ENCODE assay signal across 1 cellular context in genomic region chr2:200525882-200526651, GRCh38.
TF ChIP-seq lines count a peak whose summit lies in the region.

A gene with protein sequence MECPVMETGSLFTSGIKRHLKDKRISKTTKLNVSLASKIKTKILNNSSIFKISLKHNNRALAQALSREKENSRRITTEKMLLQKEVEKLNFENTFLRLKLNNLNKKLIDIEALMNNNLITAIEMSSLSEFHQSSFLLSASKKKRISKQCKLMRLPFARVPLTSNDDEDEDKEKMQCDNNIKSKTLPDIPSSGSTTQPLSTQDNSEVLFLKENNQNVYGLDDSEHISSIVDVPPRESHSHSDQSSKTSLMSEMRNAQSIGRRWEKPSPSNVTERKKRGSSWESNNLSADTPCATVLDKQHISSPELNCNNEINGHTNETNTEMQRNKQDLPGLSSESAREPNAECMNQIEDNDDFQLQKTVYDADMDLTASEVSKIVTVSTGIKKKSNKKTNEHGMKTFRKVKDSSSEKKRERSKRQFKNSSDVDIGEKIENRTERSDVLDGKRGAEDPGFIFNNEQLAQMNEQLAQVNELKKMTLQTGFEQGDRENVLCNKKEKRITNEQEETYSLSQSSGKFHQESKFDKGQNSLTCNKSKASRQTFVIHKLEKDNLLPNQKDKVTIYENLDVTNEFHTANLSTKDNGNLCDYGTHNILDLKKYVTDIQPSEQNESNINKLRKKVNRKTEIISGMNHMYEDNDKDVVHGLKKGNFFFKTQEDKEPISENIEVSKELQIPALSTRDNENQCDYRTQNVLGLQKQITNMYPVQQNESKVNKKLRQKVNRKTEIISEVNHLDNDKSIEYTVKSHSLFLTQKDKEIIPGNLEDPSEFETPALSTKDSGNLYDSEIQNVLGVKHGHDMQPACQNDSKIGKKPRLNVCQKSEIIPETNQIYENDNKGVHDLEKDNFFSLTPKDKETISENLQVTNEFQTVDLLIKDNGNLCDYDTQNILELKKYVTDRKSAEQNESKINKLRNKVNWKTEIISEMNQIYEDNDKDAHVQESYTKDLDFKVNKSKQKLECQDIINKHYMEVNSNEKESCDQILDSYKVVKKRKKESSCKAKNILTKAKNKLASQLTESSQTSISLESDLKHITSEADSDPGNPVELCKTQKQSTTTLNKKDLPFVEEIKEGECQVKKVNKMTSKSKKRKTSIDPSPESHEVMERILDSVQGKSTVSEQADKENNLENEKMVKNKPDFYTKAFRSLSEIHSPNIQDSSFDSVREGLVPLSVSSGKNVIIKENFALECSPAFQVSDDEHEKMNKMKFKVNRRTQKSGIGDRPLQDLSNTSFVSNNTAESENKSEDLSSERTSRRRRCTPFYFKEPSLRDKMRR (plus strand): TSS chr2:200526207. CDS start chr2:200532976, 6,769 bp downstream.

TF ChIP-seq in HepG2, 621 proteins besides CTCF, POLR2A, EP300 and RAD21 (continued from another document and continues in another):
- TF ChIP-seq, protein P1, sequence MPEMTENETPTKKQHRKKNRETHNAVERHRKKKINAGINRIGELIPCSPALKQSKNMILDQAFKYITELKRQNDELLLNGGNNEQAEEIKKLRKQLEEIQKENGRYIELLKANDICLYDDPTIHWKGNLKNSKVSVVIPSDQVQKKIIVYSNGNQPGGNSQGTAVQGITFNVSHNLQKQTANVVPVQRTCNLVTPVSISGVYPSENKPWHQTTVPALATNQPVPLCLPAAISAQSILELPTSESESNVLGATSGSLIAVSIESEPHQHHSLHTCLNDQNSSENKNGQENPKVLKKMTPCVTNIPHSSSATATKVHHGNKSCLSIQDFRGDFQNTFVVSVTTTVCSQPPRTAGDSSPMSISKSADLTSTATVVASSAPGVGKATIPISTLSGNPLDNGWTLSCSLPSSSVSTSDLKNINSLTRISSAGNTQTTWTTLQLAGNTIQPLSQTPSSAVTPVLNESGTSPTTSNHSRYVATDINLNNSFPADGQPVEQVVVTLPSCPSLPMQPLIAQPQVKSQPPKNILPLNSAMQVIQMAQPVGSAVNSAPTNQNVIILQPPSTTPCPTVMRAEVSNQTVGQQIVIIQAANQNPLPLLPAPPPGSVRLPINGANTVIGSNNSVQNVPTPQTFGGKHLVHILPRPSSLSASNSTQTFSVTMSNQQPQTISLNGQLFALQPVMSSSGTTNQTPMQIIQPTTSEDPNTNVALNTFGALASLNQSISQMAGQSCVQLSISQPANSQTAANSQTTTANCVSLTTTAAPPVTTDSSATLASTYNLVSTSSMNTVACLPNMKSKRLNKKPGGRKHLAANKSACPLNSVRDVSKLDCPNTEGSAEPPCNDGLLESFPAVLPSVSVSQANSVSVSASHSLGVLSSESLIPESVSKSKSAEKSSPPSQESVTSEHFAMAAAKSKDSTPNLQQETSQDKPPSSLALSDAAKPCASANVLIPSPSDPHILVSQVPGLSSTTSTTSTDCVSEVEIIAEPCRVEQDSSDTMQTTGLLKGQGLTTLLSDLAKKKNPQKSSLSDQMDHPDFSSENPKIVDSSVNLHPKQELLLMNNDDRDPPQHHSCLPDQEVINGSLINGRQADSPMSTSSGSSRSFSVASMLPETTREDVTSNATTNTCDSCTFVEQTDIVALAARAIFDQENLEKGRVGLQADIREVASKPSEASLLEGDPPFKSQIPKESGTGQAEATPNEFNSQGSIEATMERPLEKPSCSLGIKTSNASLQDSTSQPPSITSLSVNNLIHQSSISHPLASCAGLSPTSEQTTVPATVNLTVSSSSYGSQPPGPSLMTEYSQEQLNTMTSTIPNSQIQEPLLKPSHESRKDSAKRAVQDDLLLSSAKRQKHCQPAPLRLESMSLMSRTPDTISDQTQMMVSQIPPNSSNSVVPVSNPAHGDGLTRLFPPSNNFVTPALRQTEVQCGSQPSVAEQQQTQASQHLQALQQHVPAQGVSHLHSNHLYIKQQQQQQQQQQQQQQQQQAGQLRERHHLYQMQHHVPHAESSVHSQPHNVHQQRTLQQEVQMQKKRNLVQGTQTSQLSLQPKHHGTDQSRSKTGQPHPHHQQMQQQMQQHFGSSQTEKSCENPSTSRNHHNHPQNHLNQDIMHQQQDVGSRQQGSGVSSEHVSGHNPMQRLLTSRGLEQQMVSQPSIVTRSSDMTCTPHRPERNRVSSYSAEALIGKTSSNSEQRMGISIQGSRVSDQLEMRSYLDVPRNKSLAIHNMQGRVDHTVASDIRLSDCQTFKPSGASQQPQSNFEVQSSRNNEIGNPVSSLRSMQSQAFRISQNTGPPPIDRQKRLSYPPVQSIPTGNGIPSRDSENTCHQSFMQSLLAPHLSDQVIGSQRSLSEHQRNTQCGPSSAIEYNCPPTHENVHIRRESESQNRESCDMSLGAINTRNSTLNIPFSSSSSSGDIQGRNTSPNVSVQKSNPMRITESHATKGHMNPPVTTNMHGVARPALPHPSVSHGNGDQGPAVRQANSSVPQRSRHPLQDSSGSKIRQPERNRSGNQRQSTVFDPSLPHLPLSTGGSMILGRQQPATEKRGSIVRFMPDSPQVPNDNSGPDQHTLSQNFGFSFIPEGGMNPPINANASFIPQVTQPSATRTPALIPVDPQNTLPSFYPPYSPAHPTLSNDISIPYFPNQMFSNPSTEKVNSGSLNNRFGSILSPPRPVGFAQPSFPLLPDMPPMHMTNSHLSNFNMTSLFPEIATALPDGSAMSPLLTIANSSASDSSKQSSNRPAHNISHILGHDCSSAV (CRISPR knock-in tag; IDR thresholded peaks at IDR 0.05; ENCODE audit: borderline replicate concordance): no peak
- TF ChIP-seq, protein P2, sequence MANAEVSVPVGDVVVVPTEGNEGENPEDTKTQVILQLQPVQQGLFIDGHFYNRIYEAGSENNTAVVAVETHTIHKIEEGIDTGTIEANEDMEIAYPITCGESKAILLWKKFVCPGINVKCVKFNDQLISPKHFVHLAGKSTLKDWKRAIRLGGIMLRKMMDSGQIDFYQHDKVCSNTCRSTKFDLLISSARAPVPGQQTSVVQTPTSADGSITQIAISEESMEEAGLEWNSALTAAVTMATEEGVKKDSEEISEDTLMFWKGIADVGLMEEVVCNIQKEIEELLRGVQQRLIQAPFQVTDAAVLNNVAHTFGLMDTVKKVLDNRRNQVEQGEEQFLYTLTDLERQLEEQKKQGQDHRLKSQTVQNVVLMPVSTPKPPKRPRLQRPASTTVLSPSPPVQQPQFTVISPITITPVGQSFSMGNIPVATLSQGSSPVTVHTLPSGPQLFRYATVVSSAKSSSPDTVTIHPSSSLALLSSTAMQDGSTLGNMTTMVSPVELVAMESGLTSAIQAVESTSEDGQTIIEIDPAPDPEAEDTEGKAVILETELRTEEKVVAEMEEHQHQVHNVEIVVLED (CRISPR knock-in tag; IDR thresholded peaks at IDR 0.05; ENCODE audit: borderline replicate concordance): peak; percentile 90
- TF ChIP-seq ZBTB46 (CRISPR knock-in tag; IDR thresholded peaks at IDR 0.05; ENCODE audit: borderline replicate concordance) (peak; percentile 4; the same call in 1 of the 2 replicates), HOXD1 (CRISPR knock-in tag; IDR thresholded peaks at IDR 0.05) (no peak), ZNF276 (CRISPR knock-in tag; IDR thresholded peaks at IDR 0.05; ENCODE audit: low read depth) (peak; percentile 68; the same call in 1 of the 2 replicates), CEBPZ (IDR thresholded peaks at IDR 0.05; ENCODE audit: low read length) (no peak), NFIB (CRISPR knock-in tag; IDR thresholded peaks at IDR 0.05; ENCODE audit: borderline replicate concordance) (no peak), ZNF264 (CRISPR knock-in tag; IDR thresholded peaks at IDR 0.05) (peak; percentile 81; the same call in 1 of the 2 replicates), ZNF501 (CRISPR knock-in tag; IDR thresholded peaks at IDR 0.05) (peak; percentile 97), ZNF124 (CRISPR knock-in tag; IDR thresholded peaks at IDR 0.05) (0 out of 2 replicates have a peak, but pooled peaks have one; percentile 74), ZNF253 (CRISPR knock-in tag; IDR thresholded peaks at IDR 0.05; ENCODE audit: borderline replicate concordance) (0 out of 2 replicates have a peak, but pooled peaks have one; percentile 61), ZNF660 (CRISPR knock-in tag; IDR thresholded peaks at IDR 0.05; ENCODE audit: borderline replicate concordance, low read depth) (no peak), ZNF841 (CRISPR knock-in tag; IDR thresholded peaks at IDR 0.05; ENCODE audit: borderline replicate concordance) (no peak), ZFP62 (CRISPR knock-in tag; IDR thresholded peaks at IDR 0.05) (no peak)
- TF ChIP-seq, protein P3, sequence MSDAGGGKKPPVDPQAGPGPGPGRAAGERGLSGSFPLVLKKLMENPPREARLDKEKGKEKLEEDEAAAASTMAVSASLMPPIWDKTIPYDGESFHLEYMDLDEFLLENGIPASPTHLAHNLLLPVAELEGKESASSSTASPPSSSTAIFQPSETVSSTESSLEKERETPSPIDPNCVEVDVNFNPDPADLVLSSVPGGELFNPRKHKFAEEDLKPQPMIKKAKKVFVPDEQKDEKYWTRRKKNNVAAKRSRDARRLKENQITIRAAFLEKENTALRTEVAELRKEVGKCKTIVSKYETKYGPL (CRISPR knock-in tag; IDR thresholded peaks at IDR 0.05): no peak
- TF ChIP-seq, protein P4, sequence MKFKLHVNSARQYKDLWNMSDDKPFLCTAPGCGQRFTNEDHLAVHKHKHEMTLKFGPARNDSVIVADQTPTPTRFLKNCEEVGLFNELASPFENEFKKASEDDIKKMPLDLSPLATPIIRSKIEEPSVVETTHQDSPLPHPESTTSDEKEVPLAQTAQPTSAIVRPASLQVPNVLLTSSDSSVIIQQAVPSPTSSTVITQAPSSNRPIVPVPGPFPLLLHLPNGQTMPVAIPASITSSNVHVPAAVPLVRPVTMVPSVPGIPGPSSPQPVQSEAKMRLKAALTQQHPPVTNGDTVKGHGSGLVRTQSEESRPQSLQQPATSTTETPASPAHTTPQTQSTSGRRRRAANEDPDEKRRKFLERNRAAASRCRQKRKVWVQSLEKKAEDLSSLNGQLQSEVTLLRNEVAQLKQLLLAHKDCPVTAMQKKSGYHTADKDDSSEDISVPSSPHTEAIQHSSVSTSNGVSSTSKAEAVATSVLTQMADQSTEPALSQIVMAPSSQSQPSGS (CRISPR knock-in tag; IDR thresholded peaks at IDR 0.05): peak; percentile 62; the same call in 1 of the 2 replicates
- TF ChIP-seq, protein P5, sequence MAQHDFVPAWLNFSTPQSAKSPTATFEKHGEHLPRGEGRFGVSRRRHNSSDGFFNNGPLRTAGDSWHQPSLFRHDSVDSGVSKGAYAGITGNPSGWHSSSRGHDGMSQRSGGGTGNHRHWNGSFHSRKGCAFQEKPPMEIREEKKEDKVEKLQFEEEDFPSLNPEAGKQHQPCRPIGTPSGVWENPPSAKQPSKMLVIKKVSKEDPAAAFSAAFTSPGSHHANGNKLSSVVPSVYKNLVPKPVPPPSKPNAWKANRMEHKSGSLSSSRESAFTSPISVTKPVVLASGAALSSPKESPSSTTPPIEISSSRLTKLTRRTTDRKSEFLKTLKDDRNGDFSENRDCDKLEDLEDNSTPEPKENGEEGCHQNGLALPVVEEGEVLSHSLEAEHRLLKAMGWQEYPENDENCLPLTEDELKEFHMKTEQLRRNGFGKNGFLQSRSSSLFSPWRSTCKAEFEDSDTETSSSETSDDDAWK (CRISPR knock-in tag; IDR thresholded peaks at IDR 0.05): no peak
- TF ChIP-seq, protein P6, sequence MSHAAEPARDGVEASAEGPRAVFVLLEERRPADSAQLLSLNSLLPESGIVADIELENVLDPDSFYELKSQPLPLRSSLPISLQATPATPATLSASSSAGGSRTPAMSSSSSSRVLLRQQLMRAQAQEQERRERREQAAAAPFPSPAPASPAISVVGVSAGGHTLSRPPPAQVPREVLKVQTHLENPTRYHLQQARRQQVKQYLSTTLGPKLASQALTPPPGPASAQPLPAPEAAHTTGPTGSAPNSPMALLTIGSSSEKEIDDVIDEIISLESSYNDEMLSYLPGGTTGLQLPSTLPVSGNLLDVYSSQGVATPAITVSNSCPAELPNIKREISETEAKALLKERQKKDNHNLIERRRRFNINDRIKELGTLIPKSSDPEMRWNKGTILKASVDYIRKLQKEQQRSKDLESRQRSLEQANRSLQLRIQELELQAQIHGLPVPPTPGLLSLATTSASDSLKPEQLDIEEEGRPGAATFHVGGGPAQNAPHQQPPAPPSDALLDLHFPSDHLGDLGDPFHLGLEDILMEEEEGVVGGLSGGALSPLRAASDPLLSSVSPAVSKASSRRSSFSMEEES (CRISPR knock-in tag; IDR thresholded peaks at IDR 0.05): no peak
